Comparison of ENCODE assay signal across 9 cellular contexts in genomic region chr9:130535818-130536521, GRCh38. TPM values are rescaled to one million over a fixed set of nuclear protein-coding genes. Genes with fewer than 3 reads are reported as not detected.
DNase-seq lines count a peak whose midpoint lies in the region; ATAC-seq and TF ChIP-seq lines count a peak whose summit lies in the region.
"Had no signal": no experiment of that assay in that cellular context is flagged by ENCODE, and none has a peak within 500 bp of the region (broad histone marks: within the 10 kb centered on the region; RNA-seq: fewer than 3 reads in every experiment).

No MANE protein-coding gene starts in this region.

- peak overlapping the region; percentile 31 for H3K9ac ChIP-seq in mesendoderm (ENCODE audit: low read length)

- no peak overlapping the region for H2BK15ac ChIP-seq in mesendoderm (replicated peaks; ENCODE audit: low read depth)

- DNase-seq in COR-L47 (lab: John Stamatoyannopoulos, UW) (peak; percentile 25), NCI-H2029 treated with DMSO at 0.1 percent for 48 hours (lab: John Stamatoyannopoulos, UW) (peak; percentile 73), choroid plexus epithelial cell (ENCODE audit: low read depth) (peak; percentile 17), mesendoderm (peak; percentile 55), stomach (no peak), psoas muscle (no peak), NCI-H526 (lab: John Stamatoyannopoulos, UW) (no peak)
- DNase-seq in activated CD8-positive, alpha-beta memory T cell treated with anti-CD3 and anti-CD28 coated beads, Interleukin-2, amount 10 ng/mL, durations not matched to agents 7 days and 5 days: no peak
- DNase-seq: activated effector memory CD4-positive, alpha-beta T cell treated with anti-CD3 and anti-CD28 coated beads, Interleukin-2, amount 50 U/mL, for 16 hours had no signal

- no peak overlapping the region for H2BK5ac ChIP-seq in mesendoderm (ENCODE audit: low read length)

- H3K23ac ChIP-seq in mesendoderm (ENCODE audit: low read length): no peak overlapping the region

- H3K36me3 ChIP-seq in mesendoderm (ENCODE audit: control insufficient read depth, insufficient read depth, low read length) (no peaks in the 10 kb centered on the region), stomach (no peaks in the 10 kb centered on the region), psoas muscle (ENCODE audit: insufficient read depth in 1 of 2, low read depth in 1 of 2) (no peaks in the 10 kb centered on the region)

- H3K27ac ChIP-seq in mesendoderm (ENCODE audit: low read depth, low read length) (no peak overlapping the region), stomach (no peak overlapping the region), psoas muscle (no peak overlapping the region)

- CTCF ChIA-PET in activated CD8-positive, alpha-beta memory T cell treated with anti-CD3 and anti-CD28 coated beads, Interleukin-2, amount 10 ng/mL, durations not matched to agents 7 days and 5 days (lab: Charles Lee): interaction anchor here (0.5 to 1.2 kb wide), 3 partner anchors 86 to 1269 kb away, joined by 3 to 5 read pairs (median 3); no protein-coding TSS in a partner anchor

- no peak overlapping the region for H4K5ac ChIP-seq in mesendoderm (ENCODE audit: low read length)

- H2BK120ac ChIP-seq in mesendoderm (ENCODE audit: low read depth, low read length): no peak overlapping the region

- no peaks in the 10 kb centered on the region for H3K9me3 Mint-ChIP-seq in activated CD8-positive, alpha-beta memory T cell treated with anti-CD3 and anti-CD28 coated beads, Interleukin-2, amount 10 ng/mL, durations not matched to agents 7 days and 5 days (ENCODE audit: low read depth)

- no peak overlapping the region for H3K18ac ChIP-seq in mesendoderm (ENCODE audit: low read length)

- H3K9me3 ChIP-seq in stomach (no peaks in the 10 kb centered on the region), psoas muscle (no peaks in the 10 kb centered on the region)

- H3K27me3 ChIP-seq in mesendoderm (ENCODE audit: insufficient read depth, low read length, poor library complexity) (peaks cover 4% of the 10 kb centered on the region), stomach (peaks cover 4 to 84% (median 50%) of the 10 kb centered on the region in 3 donors), psoas muscle (ENCODE audit: insufficient read depth in 3 of 3, low read length in 2 of 3) (peaks cover 0 to 65% (median 14%) of the 10 kb centered on the region in 3 donors)

- peaks cover 9% of the 10 kb centered on the region for H3K4me1 Mint-ChIP-seq in activated CD8-positive, alpha-beta memory T cell treated with anti-CD3 and anti-CD28 coated beads, Interleukin-2, amount 10 ng/mL, durations not matched to agents 7 days and 5 days

- no peaks in the 10 kb centered on the region for H3K36me3 Mint-ChIP-seq in activated CD8-positive, alpha-beta memory T cell treated with anti-CD3 and anti-CD28 coated beads, Interleukin-2, amount 10 ng/mL, durations not matched to agents 7 days and 5 days

- H3K79me1 ChIP-seq in mesendoderm (ENCODE audit: low read length): no peaks in the 10 kb centered on the region

- TF ChIP-seq CTCF in choroid plexus epithelial cell (conservative IDR thresholded peaks at IDR 0.05; ENCODE audit: low read depth, low read length): no peak
- no peak for TF ChIP-seq CTCF in stomach (IDR thresholded peaks at IDR 0.05)
- TF ChIP-seq CTCF in psoas muscle (IDR thresholded peaks at IDR 0.05): no peak

- TF ChIP-seq POLR2A in stomach (IDR thresholded peaks at IDR 0.05): no peak

- H3K27me3 Mint-ChIP-seq in activated CD8-positive, alpha-beta memory T cell treated with anti-CD3 and anti-CD28 coated beads, Interleukin-2, amount 10 ng/mL, durations not matched to agents 7 days and 5 days: peaks cover 63% of the 10 kb centered on the region

- H3K4ac ChIP-seq in mesendoderm (ENCODE audit: low read depth, low read length): no peak overlapping the region

- H3K4me2 ChIP-seq in mesendoderm (ENCODE audit: low read length): peak overlapping the region; percentile 25

- no peak overlapping the region for H3K4me3 Mint-ChIP-seq in activated CD8-positive, alpha-beta memory T cell treated with anti-CD3 and anti-CD28 coated beads, Interleukin-2, amount 10 ng/mL, durations not matched to agents 7 days and 5 days

- intact Hi-C loops in stomach (cut with DNase I; ENCODE audit: low total_unique reads) (no loop called here), psoas muscle (cut with DNase I) (no loop called here)

- no peak overlapping the region for H2AK5ac ChIP-seq in mesendoderm (ENCODE audit: low read length)

- H4K8ac ChIP-seq in mesendoderm (ENCODE audit: low read depth, low read length): no peak overlapping the region

- no peak overlapping the region for H3K27ac Mint-ChIP-seq in activated CD8-positive, alpha-beta memory T cell treated with anti-CD3 and anti-CD28 coated beads, Interleukin-2, amount 10 ng/mL, durations not matched to agents 7 days and 5 days

- no peaks in the 10 kb centered on the region for H3K4me1 ChIP-seq in mesendoderm (ENCODE audit: control insufficient read depth, low read depth, low read length)
- peaks cover 0 to 16% (median 11%) of the 10 kb centered on the region in 4 donors for H3K4me1 ChIP-seq in stomach
- H3K4me1 ChIP-seq in psoas muscle: no peaks in the 10 kb centered on the region

- WGBS in mesendoderm (ENCODE audit: extremely low coverage, insufficient coverage, low lambda C conversion rate): no CpG with 5 or more reads among the region's 28 CpGs
- 3 to 16% (median 10%) methylated on average over 20 to 28 of the region's 28 CpGs for WGBS in stomach, 5 donors
- 14 to 16% (median 15%) methylated on average over 26 to 28 of the region's 28 CpGs for WGBS in psoas muscle, 3 donors

- H3K56ac ChIP-seq in mesendoderm (ENCODE audit: low read length): peak overlapping the region; percentile 56

- ATAC-seq in activated CD8-positive, alpha-beta memory T cell treated with anti-CD3 and anti-CD28 coated beads, Interleukin-2, amount 10 ng/mL, durations not matched to agents 7 days and 5 days: no peak
- ATAC-seq in psoas muscle: no peak

- H3K79me2 ChIP-seq in mesendoderm (ENCODE audit: control insufficient read depth, insufficient read depth, low read length): no peaks in the 10 kb centered on the region

- H3K4me3 ChIP-seq in choroid plexus epithelial cell (ENCODE audit: low read depth, low read length) (no peak overlapping the region), mesendoderm (ENCODE audit: low read length) (no peak overlapping the region), stomach (peak overlapping the region in 2 of 4 donors; percentile 11 to 14), psoas muscle (no peak overlapping the region)

- no peak for TF ChIP-seq EP300 in stomach (IDR thresholded peaks at IDR 0.05)

RNA-seq across cellular contexts. Expression of gene FUBP3, which starts 43.4 kb away (rescaled TPM):
- 50.6 TPM for polyA plus RNA-seq in mesendoderm (2013, experiment 1 of 2)
- 51.1 TPM for polyA plus RNA-seq in mesendoderm (2013, experiment 2 of 2)
- 10 to 100 TPM; 37.8 to 46.0 TPM for total RNA-seq in activated CD8-positive, alpha-beta memory T cell treated with anti-CD3 and anti-CD28 coated beads, Interleukin-2, amount 10 ng/mL, durations not matched to agents 7 days and 5 days
- total RNA-seq in stomach (10 to 100 TPM in 4 of 5 donors, 1 to 10 TPM in 1; 5.8 to 59.3 (median 42.4) TPM), psoas muscle (10 to 100 TPM; 14.3 to 17.9 (median 16.6) TPM)
- polyA plus RNA-seq in stomach (10 to 100 TPM; 16.7 to 24.3 (median 17.1) TPM), psoas muscle (10 to 100 TPM in 2 of 3 donors, 1 to 10 TPM in 1; 7.5 to 20.7 (median 13.0) TPM)

Comparison
In these comparisons a context has a peak if more than half of its experiments do, and no peak if none do; other contexts are left out.
1. DNase-seq: peak in COR-L47 (single experiment), NCI-H2029 treated with DMSO at 0.1 percent for 48 hours (single experiment), choroid plexus epithelial cell (single experiment) and mesendoderm (single experiment); none in activated CD8-positive, alpha-beta memory T cell treated with anti-CD3 and anti-CD28 coated beads, Interleukin-2, amount 10 ng/mL, durations not matched to agents 7 days and 5 days (single experiment), stomach (single experiment), psoas muscle (0 of 2) and NCI-H526 (0 of 2).